Comparison of ENCODE assay signal across 2 cellular contexts in the genomic region with DNA sequence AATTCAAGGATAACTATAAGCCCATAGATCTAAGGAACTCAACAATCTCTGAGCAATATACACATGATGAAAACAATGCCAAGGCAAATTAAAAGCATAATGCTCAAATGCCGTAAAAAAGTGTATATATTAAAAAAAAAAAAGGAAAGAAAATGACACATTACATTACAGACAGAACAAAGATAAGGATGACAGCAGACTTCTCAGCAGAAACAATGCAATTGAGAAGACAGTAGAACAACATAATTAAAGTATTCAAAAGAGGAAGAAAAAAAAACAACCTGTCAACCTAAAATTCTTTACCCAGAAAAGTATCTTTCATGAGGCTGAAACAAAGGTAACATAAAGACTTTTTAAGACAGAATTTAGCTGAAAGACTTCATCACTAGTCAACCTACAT.
TF ChIP-seq lines count a peak whose summit lies in the region.

No MANE protein-coding gene starts in this region.

TF ChIP-seq in HEK293, 187 proteins besides CTCF, POLR2A, EP300 and RAD21 (continues in another document):
- peak; percentile 54; the same call in 1 of the 2 replicates for TF ChIP-seq ZNF610 (tag by site-specific recombination; IDR thresholded peaks at IDR 0.05; ENCODE audit: borderline replicate concordance)
- TF ChIP-seq ZNF571 (tag by site-specific recombination; IDR thresholded peaks at IDR 0.05): no peak
- TF ChIP-seq ZNF518A (tag by site-specific recombination; conservative IDR thresholded peaks at IDR 0.05; ENCODE audit: low read depth): peak; percentile 32; the same call in 1 of the 2 replicates
- peak; percentile 55; the same call in 1 of the 2 replicates for TF ChIP-seq ZNF362 (tag by site-specific recombination; IDR thresholded peaks at IDR 0.05)
- no peak for TF ChIP-seq ZNF768 (tag by site-specific recombination; IDR thresholded peaks at IDR 0.05)
- TF ChIP-seq ZNF510 (tag by site-specific recombination; IDR thresholded peaks at IDR 0.05; ENCODE audit: insufficient replicate concordance): peak; percentile 63
- peak; percentile 90 for TF ChIP-seq TRIM28 (IDR thresholded peaks at IDR 0.05; ENCODE audit: borderline replicate concordance, low read length)
- TF ChIP-seq, protein P1, sequence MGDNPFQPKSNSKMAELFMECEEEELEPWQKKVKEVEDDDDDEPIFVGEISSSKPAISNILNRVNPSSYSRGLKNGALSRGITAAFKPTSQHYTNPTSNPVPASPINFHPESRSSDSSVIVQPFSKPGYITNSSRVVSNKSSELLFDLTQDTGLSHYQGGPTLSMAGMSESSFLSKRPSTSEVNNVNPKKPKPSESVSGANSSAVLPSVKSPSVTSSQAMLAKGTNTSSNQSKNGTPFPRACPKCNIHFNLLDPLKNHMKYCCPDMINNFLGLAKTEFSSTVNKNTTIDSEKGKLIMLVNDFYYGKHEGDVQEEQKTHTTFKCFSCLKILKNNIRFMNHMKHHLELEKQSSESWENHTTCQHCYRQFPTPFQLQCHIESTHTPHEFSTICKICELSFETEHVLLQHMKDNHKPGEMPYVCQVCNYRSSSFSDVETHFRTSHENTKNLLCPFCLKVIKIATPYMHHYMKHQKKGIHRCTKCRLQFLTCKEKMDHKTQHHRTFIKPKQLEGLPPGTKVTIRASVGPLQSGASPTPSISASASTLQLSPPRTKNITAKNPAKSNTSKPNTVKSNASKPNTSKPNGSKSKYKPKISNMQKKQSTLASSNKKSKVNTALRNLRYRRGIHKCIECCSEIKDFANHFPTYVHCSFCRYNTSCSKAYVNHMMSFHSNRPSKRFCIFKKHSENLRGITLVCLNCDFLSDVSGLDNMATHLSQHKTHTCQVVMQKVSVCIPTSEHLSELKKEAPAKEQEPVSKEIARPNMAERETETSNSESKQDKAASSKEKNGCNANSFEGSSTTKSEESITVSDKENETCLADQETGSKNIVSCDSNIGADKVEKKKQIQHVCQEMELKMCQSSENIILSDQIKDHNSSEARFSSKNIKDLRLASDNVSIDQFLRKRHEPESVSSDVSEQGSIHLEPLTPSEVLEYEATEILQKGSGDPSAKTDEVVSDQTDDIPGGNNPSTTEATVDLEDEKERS (tag by site-specific recombination; IDR thresholded peaks at IDR 0.05): peak; percentile 65; the same call in 1 of the 2 replicates
- 0 out of 2 replicates have a peak, but pooled peaks have one; percentile 23 for TF ChIP-seq ZXDB (tag by site-specific recombination; IDR thresholded peaks at IDR 0.05)
- TF ChIP-seq ZNF585B (tag by site-specific recombination; IDR thresholded peaks at IDR 0.05): 0 out of 2 replicates have a peak, but pooled peaks have one; percentile 12
- peak; percentile 44 for TF ChIP-seq ZNF529 (tag by site-specific recombination; IDR thresholded peaks at IDR 0.05; ENCODE audit: insufficient replicate concordance)
- TF ChIP-seq KLF7 (tag by site-specific recombination; IDR thresholded peaks at IDR 0.05; ENCODE audit: borderline replicate concordance): no peak
- TF ChIP-seq ZFP41 (tag by site-specific recombination; IDR thresholded peaks at IDR 0.05; ENCODE audit: borderline replicate concordance): 0 out of 2 replicates have a peak, but pooled peaks have one; percentile 27
- peak; percentile 65 for TF ChIP-seq ZNF558 (tag by site-specific recombination; IDR thresholded peaks at IDR 0.05)
- TF ChIP-seq ZNF548 (tag by site-specific recombination; IDR thresholded peaks at IDR 0.05): no peak
- TF ChIP-seq YY1 (tag by site-specific recombination; IDR thresholded peaks at IDR 0.05): no peak
- no peak for TF ChIP-seq ZNF155 (tag by site-specific recombination; IDR thresholded peaks at IDR 0.05)

TF ChIP-seq in endothelial cell of umbilical vein, 7 proteins besides CTCF, POLR2A, EP300 and RAD21:
- TF ChIP-seq JUN (IDR thresholded peaks at IDR 0.05; ENCODE audit: borderline replicate concordance, insufficient read depth, insufficient read length, low read depth) (no peak), EZH2 (IDR thresholded peaks at IDR 0.05; ENCODE audit: borderline replicate concordance, low read depth, low read length, severe bottlenecking) (no peak), MYC (IDR thresholded peaks at IDR 0.05; ENCODE audit: low read depth, low read length) (no peak), GATA2 (IDR thresholded peaks at IDR 0.05; ENCODE audit: insufficient read depth, insufficient read length, low read depth, low read length) (no peak), FOS (IDR thresholded peaks at IDR 0.05; ENCODE audit: borderline replicate concordance, insufficient read depth, low read length) (no peak), POLR2AphosphoS5 (IDR thresholded peaks at IDR 0.05; ENCODE audit: insufficient read depth, low read depth, low read length) (no peak)
- TF ChIP-seq, protein P2, sequence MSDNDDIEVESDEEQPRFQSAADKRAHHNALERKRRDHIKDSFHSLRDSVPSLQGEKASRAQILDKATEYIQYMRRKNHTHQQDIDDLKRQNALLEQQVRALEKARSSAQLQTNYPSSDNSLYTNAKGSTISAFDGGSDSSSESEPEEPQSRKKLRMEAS (IDR thresholded peaks at IDR 0.05; ENCODE audit: insufficient read depth, insufficient read length): no peak
